26 cellular contexts compared by ENCODE assay signal in the genomic region with DNA sequence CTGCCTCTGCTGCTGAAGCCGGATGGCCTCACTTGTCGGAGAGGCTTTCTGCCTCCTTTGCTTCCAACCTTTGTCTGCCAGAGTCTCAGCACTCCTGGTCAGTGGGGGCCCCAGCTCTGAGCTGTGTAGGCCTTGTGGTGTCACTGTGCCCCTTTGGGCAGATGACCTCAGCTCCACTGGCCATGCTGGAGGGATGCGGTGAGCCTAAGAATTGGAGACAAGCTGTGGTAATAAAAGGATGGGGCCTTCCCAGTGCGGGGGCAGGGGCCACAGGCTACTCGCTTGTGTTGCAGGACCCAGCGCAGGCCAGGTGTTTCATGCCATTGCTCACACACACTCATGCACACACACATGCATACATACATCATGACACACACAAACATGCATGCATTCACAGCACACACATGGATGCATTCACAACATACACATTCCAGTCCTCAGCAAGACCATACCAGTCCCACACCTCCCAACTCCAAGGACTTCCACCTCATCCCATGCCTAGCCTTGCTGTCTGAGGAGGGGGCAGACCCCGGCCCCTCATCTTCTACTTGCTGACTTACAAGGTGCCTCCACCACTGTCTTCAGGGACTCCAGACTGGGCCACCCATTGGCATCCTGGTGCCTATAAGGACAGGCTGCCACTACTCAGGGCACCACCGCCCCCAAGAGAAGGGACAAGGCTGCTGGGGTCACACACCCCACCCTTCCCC.
DNase-seq lines count a peak whose midpoint lies in the region; ATAC-seq and TF ChIP-seq lines count a peak whose summit lies in the region.
"Had no signal": no experiment of that assay in that cellular context is flagged by ENCODE, and none has a peak within 500 bp of the region (broad histone marks: within the 10 kb centered on the region; RNA-seq: fewer than 3 reads in every experiment).

No MANE protein-coding gene starts in this region.

- DNase-seq in IMR-90 (no peak), adipocyte (ENCODE audit: low read depth) (no peak), iPS-NIHi11 (ENCODE audit: low spot score) (no peak), MV-4-11 (lab: John Stamatoyannopoulos, UW) (no peak)
- no peak for DNase-seq in natural killer cell treated with Interleukin-12 subunit alpha and Interleukin-12 subunit beta and Interleukin-15 and Interleukin-18, amount 100 ng/mL, for 72 hours (ENCODE audit: low spot score)
- DNase-seq in effector CD4-positive, alpha-beta T cell: no peak
- DNase-seq: CD4-positive, CD25-positive, alpha-beta regulatory T cell; DMS 273 treated with DMSO at 0.1 percent for 48 hours; GDM1; GM23248; heart left ventricle; KBM-7; naive B cell; NCI-H1694; NCI-H526 treated with DMSO at 0.1 percent for 48 hours; ovary; retina; spleen; stimulated activated CD4-positive, alpha-beta T cell treated with anti-CD3 and anti-CD28 coated beads, Interleukin-2, amount 100 ng/mL, for 48 hours; T-helper 1 cell; testis had no signal

- H3K36me3 Mint-ChIP-seq in natural killer cell treated with Interleukin-12 subunit alpha and Interleukin-12 subunit beta and Interleukin-15 and Interleukin-18, amount 100 ng/mL, for 72 hours: no peaks in the 10 kb centered on the region
- H3K36me3 Mint-ChIP-seq: activated naive CD4-positive, alpha-beta T cell treated with anti-CD3 and anti-CD28 coated beads, Interleukin-2, amount 50 U/mL, for 24 hours; CD4-positive, CD25-positive, alpha-beta regulatory T cell; naive B cell; stimulated activated memory B cell treated with anti-CD40 and anti-IgM and Interleukin-4, amounts not matched to agents 10 μg/mL and 1 μg/mL and 100 μg/mL, for 72 hours had no signal

- peak overlapping the region; percentile 97 for H4K91ac ChIP-seq in IMR-90 (ENCODE audit: insufficient read depth, low read depth, low read length)

- TF ChIP-seq POLR2A in IMR-90 (IDR thresholded peaks at IDR 0.05; ENCODE audit: low read depth, low read length): no peak

- peak overlapping the region; percentile 98 for H3K4ac ChIP-seq in IMR-90 (ENCODE audit: low read depth, low read length)

- H4K8ac ChIP-seq in IMR-90 (ENCODE audit: low read depth in 2 of 2, low read length in 2 of 2): peak overlapping the region; percentile 76 to 90; a peak in 3 of 4 replicates

- no TSS peak for BruUV-seq in IMR-90 (replicated peaks; lab: Mats Ljungman, UMichigan)

- H3K27me3 Mint-ChIP-seq in natural killer cell treated with Interleukin-12 subunit alpha and Interleukin-12 subunit beta and Interleukin-15 and Interleukin-18, amount 100 ng/mL, for 72 hours: peaks cover 0 to 9% of the 10 kb centered on the region in 2 donors

- H4K5ac ChIP-seq in IMR-90 (ENCODE audit: low read depth, low read length): peak overlapping the region; percentile 78

- H3K27me3 ChIP-seq in BLaER1: no peaks in the 10 kb centered on the region
- no peaks in the 10 kb centered on the region for H3K27me3 ChIP-seq in IMR-90 (ENCODE audit: control insufficient read depth, insufficient read depth, low read length)
- no peaks in the 10 kb centered on the region for H3K27me3 ChIP-seq in adipocyte (replicated peaks; ENCODE audit: control insufficient read depth, insufficient read depth, low read length)
- H3K27me3 ChIP-seq: heart left ventricle, ovary, testis had no signal

- H3K4me1 ChIP-seq in BLaER1 (peaks cover 70% of the 10 kb centered on the region), IMR-90 (ENCODE audit: control insufficient read depth, insufficient read depth, low read length) (peaks cover 26% of the 10 kb centered on the region), adipocyte (ENCODE audit: control insufficient read depth, insufficient read depth, low read length) (peaks cover 29% of the 10 kb centered on the region)

- intact Hi-C loops in IMR-90 (cut with micrococcal nuclease): loop anchor here (5.0 kb wide), 2 partner anchors 78 to 123 kb away; no protein-coding TSS in a partner anchor

- H3K79me1 ChIP-seq in IMR-90 (ENCODE audit: low read depth in 1 of 2, low read length in 2 of 2): peaks cover 0 to 17% of the 10 kb centered on the region in 2 experiments; a peak in 3 of 4 replicates

- ATAC-seq in IMR-90 (ENCODE audit: low read depth): no peak
- no peak for ATAC-seq in natural killer cell treated with Interleukin-12 subunit alpha and Interleukin-12 subunit beta and Interleukin-15 and Interleukin-18, amount 100 ng/mL, for 72 hours
- ATAC-seq: heart left ventricle; left lobe of liver; stimulated activated memory B cell treated with anti-CD40 and anti-IgM and Interleukin-4, amounts not matched to agents 10 μg/mL and 1 μg/mL and 100 μg/mL, for 72 hours had no signal

- peak overlapping the region; percentile 74; the same call in 1 of the 2 replicates for H3K23ac ChIP-seq in IMR-90 (ENCODE audit: low read depth, low read length)

- no peak overlapping the region; the same call in 1 of the 2 replicates for H3K56ac ChIP-seq in IMR-90 (ENCODE audit: extremely low read depth, insufficient read depth, low read length)

- peak overlapping the region; percentile 66 for H3K27ac ChIP-seq in BLaER1
- peak overlapping the region; percentile 96 for H3K27ac ChIP-seq in IMR-90 (ENCODE audit: insufficient read depth, low read length)
- H3K27ac ChIP-seq: heart left ventricle, ovary, spleen, testis had no signal

- peak overlapping the region; percentile 98 for H2BK20ac ChIP-seq in IMR-90 (ENCODE audit: low read depth, low read length)

- no peaks in the 10 kb centered on the region for H3K9me3 Mint-ChIP-seq in natural killer cell treated with Interleukin-12 subunit alpha and Interleukin-12 subunit beta and Interleukin-15 and Interleukin-18, amount 100 ng/mL, for 72 hours
- H3K9me3 Mint-ChIP-seq: activated naive CD4-positive, alpha-beta T cell treated with anti-CD3 and anti-CD28 coated beads, Interleukin-2, amount 50 U/mL, for 24 hours; central memory CD8-positive, alpha-beta T cell; naive B cell; stimulated activated memory B cell treated with anti-CD40 and anti-IgM and Interleukin-4, amounts not matched to agents 10 μg/mL and 1 μg/mL and 100 μg/mL, for 72 hours had no signal

- no peaks in the 10 kb centered on the region for H4K20me1 ChIP-seq in BLaER1
- no peaks in the 10 kb centered on the region for H4K20me1 ChIP-seq in IMR-90 (ENCODE audit: insufficient read depth, low read length)

- CTCF ChIA-PET in IMR-90 (lab: Yijun Ruan, JAX): no interaction called here

- dilution Hi-C loops in IMR-90 (cut with HindIII; ENCODE audit: low sequenced_read_pairs, unreplicated experiment): no loop called here

- H3K4me2 ChIP-seq in BLaER1 (peak overlapping the region; percentile 81), IMR-90 (ENCODE audit: low read depth, low read length) (no peak overlapping the region)

- H2BK5ac ChIP-seq in IMR-90 (ENCODE audit: low read depth, low read length, poor library complexity, severe bottlenecking): peak overlapping the region; percentile 56

- no peaks in the 10 kb centered on the region for H3K9me3 ChIP-seq in BLaER1
- no peaks in the 10 kb centered on the region for H3K9me3 ChIP-seq in IMR-90 (ENCODE audit: control insufficient read depth, insufficient read depth, low read length)
- H3K9me3 ChIP-seq in adipocyte (ENCODE audit: control insufficient read depth, low read length): no peaks in the 10 kb centered on the region
- H3K9me3 ChIP-seq: heart left ventricle, ovary, spleen, testis had no signal

- H3K36me3 ChIP-seq in BLaER1 (no peaks in the 10 kb centered on the region), IMR-90 (ENCODE audit: control insufficient read depth, insufficient read depth, low read length) (no peaks in the 10 kb centered on the region), adipocyte (ENCODE audit: control insufficient read depth, insufficient read depth, low read length, severe bottlenecking) (no peaks in the 10 kb centered on the region)
- H3K36me3 ChIP-seq: heart left ventricle, ovary, spleen had no signal

- H2AK5ac ChIP-seq in IMR-90 (ENCODE audit: low read depth, low read length): peak overlapping the region; percentile 100

- no peak overlapping the region for H3K4me3 Mint-ChIP-seq in natural killer cell treated with Interleukin-12 subunit alpha and Interleukin-12 subunit beta and Interleukin-15 and Interleukin-18, amount 100 ng/mL, for 72 hours
- H3K4me3 Mint-ChIP-seq: activated naive CD4-positive, alpha-beta T cell treated with anti-CD3 and anti-CD28 coated beads, Interleukin-2, amount 50 U/mL, for 24 hours; CD4-positive, CD25-positive, alpha-beta regulatory T cell; central memory CD8-positive, alpha-beta T cell; naive B cell; stimulated activated memory B cell treated with anti-CD40 and anti-IgM and Interleukin-4, amounts not matched to agents 10 μg/mL and 1 μg/mL and 100 μg/mL, for 72 hours had no signal

- in situ Hi-C loops in IMR-90 (cut with MboI; ENCODE audit: low sequenced_read_pairs): no loop called here

- peak overlapping the region; percentile 73 for H2BK15ac ChIP-seq in IMR-90 (ENCODE audit: low read depth, low read length)

- no peak for TF ChIP-seq RAD21 in IMR-90 (IDR thresholded peaks at IDR 0.05; ENCODE audit: low read length)

- no peak overlapping the region for H2AFZ ChIP-seq in IMR-90 (replicated peaks; ENCODE audit: low read length, poor library complexity)
- H2AFZ ChIP-seq: GM23248 had no signal

- peaks cover 41 to 58% of the 10 kb centered on the region in 2 donors for H3K4me1 Mint-ChIP-seq in natural killer cell treated with Interleukin-12 subunit alpha and Interleukin-12 subunit beta and Interleukin-15 and Interleukin-18, amount 100 ng/mL, for 72 hours (ENCODE audit: low read depth in 2 of 2)

- WGBS in IMR-90 (ENCODE audit: extremely low coverage in 2 of 2, insufficient read length in 1 of 2), 2 experiments: 100% methylated on average over 6 of the region's 8 CpGs; no CpG with 5 or more reads in 1 of the 2 experiments

- H3K9ac ChIP-seq in BLaER1: 0 out of 2 replicates have a peak overlapping the region, but pooled peaks have one; percentile 42
- peak overlapping the region; percentile 14; the same call in 1 of the 2 replicates for H3K9ac ChIP-seq in IMR-90 (ENCODE audit: low read depth, low read length)
- H3K9ac ChIP-seq in adipocyte (ENCODE audit: low read length): peak overlapping the region; percentile 5

- peak overlapping the region; percentile 69 to 73 for H3K27ac Mint-ChIP-seq in natural killer cell treated with Interleukin-12 subunit alpha and Interleukin-12 subunit beta and Interleukin-15 and Interleukin-18, amount 100 ng/mL, for 72 hours
- H3K27ac Mint-ChIP-seq: activated naive CD4-positive, alpha-beta T cell treated with anti-CD3 and anti-CD28 coated beads, Interleukin-2, amount 50 U/mL, for 24 hours; CD4-positive, CD25-positive, alpha-beta regulatory T cell had no signal

- H3K9me1 ChIP-seq in IMR-90 (ENCODE audit: insufficient read depth, low read length): peaks cover 25% of the 10 kb centered on the region

- POLR2A ChIA-PET in IMR-90 (lab: Charles Lee; ENCODE audit: unreplicated experiment): no interaction called here

- H3K4me3 ChIP-seq in BLaER1 (no peak overlapping the region), IMR-90 (ENCODE audit: insufficient read depth, low read depth, low read length) (no peak overlapping the region), adipocyte (ENCODE audit: low read length) (no peak overlapping the region)
- H3K4me3 ChIP-seq: GM23248, heart left ventricle, ovary, spleen, testis had no signal

- peak overlapping the region; percentile 95 for H2BK120ac ChIP-seq in IMR-90 (ENCODE audit: low read depth, low read length)

- peak overlapping the region; percentile 97 for H3K18ac ChIP-seq in IMR-90 (ENCODE audit: low read depth, low read length)

- peak overlapping the region; percentile 95 for H3K14ac ChIP-seq in IMR-90 (replicated peaks; ENCODE audit: low read depth, low read length)

- peak overlapping the region; percentile 75 for H2AK9ac ChIP-seq in IMR-90 (replicated peaks; ENCODE audit: low read depth, low read length, poor library complexity)

- no peak for TF ChIP-seq CTCF in IMR-90 (conservative IDR thresholded peaks at IDR 0.05; ENCODE audit: low read depth, low read length)
